In the genomic region with DNA sequence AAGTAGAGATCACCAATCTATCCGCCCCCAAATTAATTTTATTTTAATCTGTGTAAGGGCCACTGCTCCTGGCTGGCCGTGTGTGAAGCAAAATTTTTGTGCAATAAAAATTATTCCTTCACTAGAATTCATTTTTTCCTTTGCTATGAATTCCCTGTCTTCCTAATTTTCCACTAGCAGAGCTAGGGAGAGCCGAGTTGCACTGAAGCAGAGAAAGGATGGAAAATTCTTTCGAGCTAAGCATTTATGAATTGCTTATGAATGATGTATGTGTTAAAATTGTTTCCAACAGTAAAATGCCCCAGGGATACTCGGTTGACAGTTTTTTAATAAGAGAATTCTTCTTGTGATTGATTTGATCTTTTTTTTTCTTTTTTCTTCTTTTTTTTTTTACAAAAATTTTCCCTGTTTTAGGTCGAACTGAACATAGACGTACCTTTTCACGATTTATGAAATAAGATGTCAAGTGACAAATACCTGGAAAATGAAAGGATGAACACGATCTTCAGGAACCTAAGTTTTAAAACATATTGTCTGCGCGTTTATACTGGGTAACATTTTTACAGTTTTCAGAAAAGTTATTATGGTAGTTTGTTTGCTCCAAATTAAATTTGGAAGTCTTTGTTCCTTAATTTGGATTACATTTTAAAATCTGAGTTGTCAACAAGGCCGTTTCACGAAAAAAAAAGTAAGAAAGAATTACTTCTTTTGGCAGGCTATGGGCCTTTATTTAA, we compare ENCODE assay signal across 8 cellular contexts.
A peak's percentile ranks its signal among the peaks of the same experiment; 100 is the strongest.
DNase-seq lines count a peak whose midpoint lies in the region; ATAC-seq lines count a peak whose summit lies in the region.

No MANE protein-coding gene starts in this region.

- CTCF ChIA-PET in activated CD8-positive, alpha-beta T cell treated with anti-CD3 and anti-CD28 coated beads, Interleukin-2, amount 10 ng/mL, durations not matched to agents 7 days and 5 days (lab: Charles Lee) = interaction anchor here (1.0 to 2.1 kb wide), 4 partner anchors 11 to 507 kb away, joined by 3 to 11 read pairs (median 3); no protein-coding TSS in a partner anchor

- ATAC-seq in activated CD8-positive, alpha-beta T cell treated with anti-CD3 and anti-CD28 coated beads, Interleukin-2, amount 10 ng/mL, durations not matched to agents 7 days and 5 days = no peak
- ATAC-seq in naive B cell (ENCODE audit: low read depth in 2 of 2) (no peak), HG03135 (IDR thresholded peaks at IDR 0.05; ENCODE audit: unreplicated experiment) (no peak), GM21717 (IDR thresholded peaks at IDR 0.05; ENCODE audit: unreplicated experiment) (no peak)

- peaks cover 0 to 22% (median 3%) of the 10 kb centered on the region in 3 donors for H3K9me3 Mint-ChIP-seq in IgD-negative memory B cell
- H3K9me3 Mint-ChIP-seq in activated CD8-positive, alpha-beta T cell treated with anti-CD3 and anti-CD28 coated beads, Interleukin-2, amount 10 ng/mL, durations not matched to agents 7 days and 5 days (ENCODE audit: insufficient read depth) = peaks cover 23% of the 10 kb centered on the region
- H3K9me3 Mint-ChIP-seq in naive B cell = peaks cover 3 to 40% (median 19%) of the 10 kb centered on the region in 7 donors

- POLR2A ChIA-PET in activated CD8-positive, alpha-beta T cell treated with anti-CD3 and anti-CD28 coated beads, Interleukin-2, amount 10 ng/mL, durations not matched to agents 7 days and 5 days (lab: Charles Lee) = interaction anchor here (0.9 kb wide), 1 partner anchor 337 kb away, joined by 4 read pairs; a partner anchor contains a TSS

- H3K27me3 Mint-ChIP-seq in IgD-negative memory B cell (peaks cover 49% of the 10 kb centered on the region), naive B cell (peaks cover 37 to 55% (median 47%) of the 10 kb centered on the region in 3 donors)
- H3K27me3 Mint-ChIP-seq in activated CD8-positive, alpha-beta T cell treated with anti-CD3 and anti-CD28 coated beads, Interleukin-2, amount 10 ng/mL, durations not matched to agents 7 days and 5 days (ENCODE audit: low read depth) = peaks cover 76% of the 10 kb centered on the region

- H3K4me3 Mint-ChIP-seq in IgD-negative memory B cell (peak overlapping the region in 3 of 4 donors; percentile 68 to 87 (median 83)), naive B cell (peak overlapping the region in 3 of 8 donors; percentile 25 to 72 (median 37))
- peak overlapping the region; percentile 74 for H3K4me3 Mint-ChIP-seq in activated CD8-positive, alpha-beta T cell treated with anti-CD3 and anti-CD28 coated beads, Interleukin-2, amount 10 ng/mL, durations not matched to agents 7 days and 5 days

- peak; percentile 74 for DNase-seq in DMS 273 treated with DMSO at 0.1 percent for 48 hours (lab: John Stamatoyannopoulos, UW)
- no peak for DNase-seq in activated CD8-positive, alpha-beta T cell treated with anti-CD3 and anti-CD28 coated beads, Interleukin-2, amount 10 ng/mL, durations not matched to agents 7 days and 5 days
- DNase-seq in naive B cell = no peak
- no peak for DNase-seq in activated effector memory CD4-positive, alpha-beta T cell treated with anti-CD3 and anti-CD28 coated beads, Interleukin-2, amount 50 U/mL, for 16 hours
- no peak for DNase-seq in C1 segment of cervical spinal cord (lab: John Stamatoyannopoulos, UW)

- H3K4me1 Mint-ChIP-seq in IgD-negative memory B cell (peaks cover 0 to 12% (median 5%) of the 10 kb centered on the region in 3 donors), naive B cell (peaks cover 0 to 8% (median 4%) of the 10 kb centered on the region in 3 donors)
- peaks cover 47% of the 10 kb centered on the region for H3K4me1 Mint-ChIP-seq in activated CD8-positive, alpha-beta T cell treated with anti-CD3 and anti-CD28 coated beads, Interleukin-2, amount 10 ng/mL, durations not matched to agents 7 days and 5 days (ENCODE audit: low read depth)

- H3K36me3 Mint-ChIP-seq in IgD-negative memory B cell (peaks cover 2% of the 10 kb centered on the region), naive B cell (peaks cover 10 to 11% of the 10 kb centered on the region in 2 donors)
- H3K36me3 Mint-ChIP-seq in activated CD8-positive, alpha-beta T cell treated with anti-CD3 and anti-CD28 coated beads, Interleukin-2, amount 10 ng/mL, durations not matched to agents 7 days and 5 days (ENCODE audit: low read depth) = peaks cover 17% of the 10 kb centered on the region

- peak overlapping the region in 2 of 3 donors; percentile 90 to 96 for H3K27ac Mint-ChIP-seq in IgD-negative memory B cell
- H3K27ac Mint-ChIP-seq in activated CD8-positive, alpha-beta T cell treated with anti-CD3 and anti-CD28 coated beads, Interleukin-2, amount 10 ng/mL, durations not matched to agents 7 days and 5 days = no peak overlapping the region
- H3K27ac Mint-ChIP-seq in naive B cell = peak overlapping the region in 5 of 6 donors; percentile 33 to 94 (median 78)
